ENCODE assay signal across 8 cellular contexts in the genomic region with DNA sequence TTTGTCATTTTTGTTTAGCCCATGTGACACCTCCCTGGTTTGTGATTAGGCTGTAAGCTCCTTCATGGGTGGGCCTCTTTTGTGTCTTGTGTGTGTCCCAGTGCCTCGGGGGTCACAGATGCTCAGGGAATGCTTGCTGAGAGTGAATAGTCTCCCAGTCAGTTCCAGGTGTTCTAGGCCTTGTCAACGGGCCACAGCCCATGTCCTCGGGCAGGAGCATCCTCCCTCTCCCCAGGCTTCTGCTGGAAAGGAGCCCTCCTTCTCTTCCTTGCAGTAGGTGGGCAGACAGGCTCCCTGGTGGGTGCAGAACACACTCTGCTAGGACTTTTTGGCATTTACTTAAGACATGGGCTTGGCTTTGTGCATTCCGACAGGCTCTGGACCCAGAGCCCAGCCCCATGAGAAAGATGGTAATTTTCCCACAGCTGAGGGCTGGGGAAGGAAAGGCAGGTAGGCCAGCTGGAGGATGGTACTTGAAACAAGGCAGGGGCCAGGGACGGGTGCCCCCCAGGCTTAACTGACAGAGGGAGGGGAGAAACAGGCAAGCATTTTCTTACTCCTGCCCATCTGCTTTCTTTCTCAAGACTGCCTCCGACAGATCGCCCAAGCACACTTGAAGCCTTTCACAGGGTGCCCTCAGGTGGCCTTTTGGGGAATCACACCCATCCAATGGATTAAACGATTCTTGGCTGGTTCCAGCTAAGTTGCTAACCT. TPM values are rescaled to one million over a fixed set of nuclear protein-coding genes. Genes with fewer than 3 reads are reported as not detected.
A peak's percentile ranks its signal among the peaks of the same experiment; 100 is the strongest.
DNase-seq lines count a peak whose midpoint lies in the region; ATAC-seq and TF ChIP-seq lines count a peak whose summit lies in the region.

No MANE protein-coding gene starts in this region.

- H3K4me3 Mint-ChIP-seq in WTC11: no peak overlapping the region

- peak; percentile 62 for ATAC-seq in GM21423 (IDR thresholded peaks at IDR 0.05; ENCODE audit: unreplicated experiment)
- ATAC-seq in WTC11: peak; percentile 81
- no peak for ATAC-seq in GM18870 (IDR thresholded peaks at IDR 0.05; ENCODE audit: unreplicated experiment)

- H3K4me3 ChIP-seq in mammary epithelial cell (replicated peaks in 1 of 3; ENCODE audit: insufficient read depth in 1 of 3, low read depth in 2 of 3, low read length in 3 of 3): no peak overlapping the region

- H3K9ac ChIP-seq in mammary epithelial cell (ENCODE audit: insufficient read depth, low read length): no peak overlapping the region

- 33% methylated on average over 6 of the region's 8 CpGs for WGBS in mammary epithelial cell (ENCODE audit: low coverage, missing lambda C conversion rate)

- H3K4me1 ChIP-seq in mammary epithelial cell (ENCODE audit: insufficient read depth, low read length): peaks cover 12% of the 10 kb centered on the region

- no peaks in the 10 kb centered on the region for H3K36me3 ChIP-seq in mammary epithelial cell (ENCODE audit: insufficient read depth, low read length)

- no TSS peak for BruUV-seq in mammary epithelial cell (replicated peaks; lab: Mats Ljungman, UMichigan)

- H3K27ac Mint-ChIP-seq in WTC11: 0 out of 2 replicates have a peak overlapping the region, but pooled peaks have one; percentile 26

- H3K4me1 Mint-ChIP-seq in WTC11: peaks cover 6% of the 10 kb centered on the region; the same call in 1 of the 2 replicates

- POLR2A ChIA-PET in WTC11 (lab: Charles Lee): no interaction called here

- CTCF ChIA-PET in WTC11 (lab: Charles Lee) (interaction anchor here (0.5 to 2.4 kb wide), 30 partner anchors 8 to 196 kb away, joined by 3 to 23 read pairs (median 4); a partner anchor contains a TSS), mammary epithelial cell (lab: Charles Lee; ENCODE audit: low non-redundant PET) (interaction anchor here (0.6 kb wide), 2 partner anchors 165 to 377 kb away, joined by 3 read pairs; no protein-coding TSS in a partner anchor)

- intact Hi-C loops in mammary epithelial cell (cut with micrococcal nuclease): loop anchor here (1.0 to 5.0 kb wide), 5 partner anchors 56 to 235 kb away; no protein-coding TSS in a partner anchor

- no peaks in the 10 kb centered on the region for H3K27me3 ChIP-seq in mammary epithelial cell (ENCODE audit: insufficient read depth, low read length)

- H4K20me1 ChIP-seq in mammary epithelial cell (ENCODE audit: insufficient read depth, low read length): no peaks in the 10 kb centered on the region

- H3K79me2 ChIP-seq in mammary epithelial cell (ENCODE audit: insufficient read depth, low read length): no peaks in the 10 kb centered on the region

- dilution Hi-C loops in mammary epithelial cell (cut with HindIII; ENCODE audit: low sequenced_read_pairs): loop anchor here (5.0 to 10.0 kb wide), 2 partner anchors 33 to 49 kb away; no protein-coding TSS in a partner anchor

- H3K4me2 ChIP-seq in mammary epithelial cell (ENCODE audit: insufficient read depth, low read depth, low read length): no peak overlapping the region

- TF ChIP-seq CTCF in WTC11 (IDR thresholded peaks at IDR 0.05): peak; percentile 79
- peak; percentile 86 for TF ChIP-seq CTCF in mammary epithelial cell (conservative IDR thresholded peaks at IDR 0.05 in 1 of 2, IDR thresholded peaks at IDR 0.05 in 1 of 2; ENCODE audit: extremely low read depth in 1 of 2, insufficient read depth in 1 of 2, low read depth in 1 of 2, low read length in 2 of 2)

- no peaks in the 10 kb centered on the region for H3K27me3 Mint-ChIP-seq in WTC11 (ENCODE audit: low read depth)

- peak; percentile 84 for DNase-seq in AG08395 (ENCODE audit: low spot score)
- DNase-seq in NCI-H226: peak; percentile 53
- peak; percentile 85 for DNase-seq in WTC11 (ENCODE audit: low spot score)
- DNase-seq in mammary epithelial cell: peak; percentile 66
- peak; percentile 68 for DNase-seq in kidney glomerular epithelial cell (lab: John Stamatoyannopoulos, UW)
- peak; percentile 70 for DNase-seq in stimulated activated CD4-positive, alpha-beta T cell treated with anti-CD3 and anti-CD28 coated beads, Interleukin-1b, Interleukin-23, amount 100 ng/mL, for 48 hours

- H2AFZ ChIP-seq in mammary epithelial cell (ENCODE audit: low read depth, low read length): no peak overlapping the region

- no peaks in the 10 kb centered on the region for H3K9me3 Mint-ChIP-seq in WTC11

- in situ Hi-C loops in mammary epithelial cell (cut with MboI; ENCODE audit: low sequenced_read_pairs in 2 of 2): loop anchor here (5.0 kb wide), 1 partner anchor 167 kb away; no protein-coding TSS in a partner anchor

- H3K27ac ChIP-seq in mammary epithelial cell (ENCODE audit: insufficient read depth, low read depth, low read length): no peak overlapping the region

- no peaks in the 10 kb centered on the region for H3K9me3 ChIP-seq in mammary epithelial cell (replicated peaks; ENCODE audit: insufficient read depth, low read length)

- peaks cover 3% of the 10 kb centered on the region; the same call in 1 of the 2 replicates for H3K36me3 Mint-ChIP-seq in WTC11

TF ChIP-seq in WTC11, 78 proteins besides CTCF, POLR2A, EP300 and RAD21 (continues in another document):
- TF ChIP-seq ATF1 (CRISPR knock-in tag; IDR thresholded peaks at IDR 0.05) (no peak), ETV6 (CRISPR knock-in tag; IDR thresholded peaks at IDR 0.05) (no peak), EMX1 (CRISPR knock-in tag; IDR thresholded peaks at IDR 0.05) (no peak)
- TF ChIP-seq, protein P1, sequence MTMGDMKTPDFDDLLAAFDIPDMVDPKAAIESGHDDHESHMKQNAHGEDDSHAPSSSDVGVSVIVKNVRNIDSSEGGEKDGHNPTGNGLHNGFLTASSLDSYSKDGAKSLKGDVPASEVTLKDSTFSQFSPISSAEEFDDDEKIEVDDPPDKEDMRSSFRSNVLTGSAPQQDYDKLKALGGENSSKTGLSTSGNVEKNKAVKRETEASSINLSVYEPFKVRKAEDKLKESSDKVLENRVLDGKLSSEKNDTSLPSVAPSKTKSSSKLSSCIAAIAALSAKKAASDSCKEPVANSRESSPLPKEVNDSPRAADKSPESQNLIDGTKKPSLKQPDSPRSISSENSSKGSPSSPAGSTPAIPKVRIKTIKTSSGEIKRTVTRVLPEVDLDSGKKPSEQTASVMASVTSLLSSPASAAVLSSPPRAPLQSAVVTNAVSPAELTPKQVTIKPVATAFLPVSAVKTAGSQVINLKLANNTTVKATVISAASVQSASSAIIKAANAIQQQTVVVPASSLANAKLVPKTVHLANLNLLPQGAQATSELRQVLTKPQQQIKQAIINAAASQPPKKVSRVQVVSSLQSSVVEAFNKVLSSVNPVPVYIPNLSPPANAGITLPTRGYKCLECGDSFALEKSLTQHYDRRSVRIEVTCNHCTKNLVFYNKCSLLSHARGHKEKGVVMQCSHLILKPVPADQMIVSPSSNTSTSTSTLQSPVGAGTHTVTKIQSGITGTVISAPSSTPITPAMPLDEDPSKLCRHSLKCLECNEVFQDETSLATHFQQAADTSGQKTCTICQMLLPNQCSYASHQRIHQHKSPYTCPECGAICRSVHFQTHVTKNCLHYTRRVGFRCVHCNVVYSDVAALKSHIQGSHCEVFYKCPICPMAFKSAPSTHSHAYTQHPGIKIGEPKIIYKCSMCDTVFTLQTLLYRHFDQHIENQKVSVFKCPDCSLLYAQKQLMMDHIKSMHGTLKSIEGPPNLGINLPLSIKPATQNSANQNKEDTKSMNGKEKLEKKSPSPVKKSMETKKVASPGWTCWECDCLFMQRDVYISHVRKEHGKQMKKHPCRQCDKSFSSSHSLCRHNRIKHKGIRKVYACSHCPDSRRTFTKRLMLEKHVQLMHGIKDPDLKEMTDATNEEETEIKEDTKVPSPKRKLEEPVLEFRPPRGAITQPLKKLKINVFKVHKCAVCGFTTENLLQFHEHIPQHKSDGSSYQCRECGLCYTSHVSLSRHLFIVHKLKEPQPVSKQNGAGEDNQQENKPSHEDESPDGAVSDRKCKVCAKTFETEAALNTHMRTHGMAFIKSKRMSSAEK (CRISPR knock-in tag; IDR thresholded peaks at IDR 0.05; ENCODE audit: borderline replicate concordance): no peak
- TF ChIP-seq, protein P2, sequence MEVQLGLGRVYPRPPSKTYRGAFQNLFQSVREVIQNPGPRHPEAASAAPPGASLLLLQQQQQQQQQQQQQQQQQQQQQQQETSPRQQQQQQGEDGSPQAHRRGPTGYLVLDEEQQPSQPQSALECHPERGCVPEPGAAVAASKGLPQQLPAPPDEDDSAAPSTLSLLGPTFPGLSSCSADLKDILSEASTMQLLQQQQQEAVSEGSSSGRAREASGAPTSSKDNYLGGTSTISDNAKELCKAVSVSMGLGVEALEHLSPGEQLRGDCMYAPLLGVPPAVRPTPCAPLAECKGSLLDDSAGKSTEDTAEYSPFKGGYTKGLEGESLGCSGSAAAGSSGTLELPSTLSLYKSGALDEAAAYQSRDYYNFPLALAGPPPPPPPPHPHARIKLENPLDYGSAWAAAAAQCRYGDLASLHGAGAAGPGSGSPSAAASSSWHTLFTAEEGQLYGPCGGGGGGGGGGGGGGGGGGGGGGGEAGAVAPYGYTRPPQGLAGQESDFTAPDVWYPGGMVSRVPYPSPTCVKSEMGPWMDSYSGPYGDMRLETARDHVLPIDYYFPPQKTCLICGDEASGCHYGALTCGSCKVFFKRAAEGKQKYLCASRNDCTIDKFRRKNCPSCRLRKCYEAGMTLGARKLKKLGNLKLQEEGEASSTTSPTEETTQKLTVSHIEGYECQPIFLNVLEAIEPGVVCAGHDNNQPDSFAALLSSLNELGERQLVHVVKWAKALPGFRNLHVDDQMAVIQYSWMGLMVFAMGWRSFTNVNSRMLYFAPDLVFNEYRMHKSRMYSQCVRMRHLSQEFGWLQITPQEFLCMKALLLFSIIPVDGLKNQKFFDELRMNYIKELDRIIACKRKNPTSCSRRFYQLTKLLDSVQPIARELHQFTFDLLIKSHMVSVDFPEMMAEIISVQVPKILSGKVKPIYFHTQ (CRISPR knock-in tag; IDR thresholded peaks at IDR 0.05): no peak

RNA-seq across cellular contexts. Expression of a gene that starts 7.1 kb away (rescaled TPM):
- 3.9 to 5.0 TPM (median 4.9 TPM) in 3 replicates for total RNA-seq in WTC11 (2021)
- total RNA-seq in mammary epithelial cell: 10 to 100 TPM; 13.3 to 14.8 TPM
- 4.6 TPM for polyA plus RNA-seq in mammary epithelial cell
- polyA minus RNA-seq in mammary epithelial cell: 5.6 TPM

RNA-seq across cellular contexts. Expression of a gene that starts 31.6 kb away (rescaled TPM):
- 51.1 to 53.1 TPM (median 52.9 TPM) in 3 replicates for total RNA-seq in WTC11 (2021)
- total RNA-seq in mammary epithelial cell: 1 to 10 TPM; 3.0 to 3.5 TPM
- polyA plus RNA-seq in mammary epithelial cell: 4.0 TPM
- polyA minus RNA-seq in mammary epithelial cell: 2.0 TPM

Comparison
In these comparisons a context has a peak if more than half of its experiments do, and no peak if none do; other contexts are left out.
1. RNA of a gene that starts 31.6 kb away (total RNA-seq): 51.1 to 53.1 TPM in WTC11; 3.0 to 3.5 TPM in mammary epithelial cell; every median in the first group is over 10 times any median in the second.
2. Peak in every context shown above with its lines, with median percentiles within 50 percentile points of each other: DNase-seq.